Comparison of ENCODE assay signal across 23 cellular contexts in the genomic region with DNA sequence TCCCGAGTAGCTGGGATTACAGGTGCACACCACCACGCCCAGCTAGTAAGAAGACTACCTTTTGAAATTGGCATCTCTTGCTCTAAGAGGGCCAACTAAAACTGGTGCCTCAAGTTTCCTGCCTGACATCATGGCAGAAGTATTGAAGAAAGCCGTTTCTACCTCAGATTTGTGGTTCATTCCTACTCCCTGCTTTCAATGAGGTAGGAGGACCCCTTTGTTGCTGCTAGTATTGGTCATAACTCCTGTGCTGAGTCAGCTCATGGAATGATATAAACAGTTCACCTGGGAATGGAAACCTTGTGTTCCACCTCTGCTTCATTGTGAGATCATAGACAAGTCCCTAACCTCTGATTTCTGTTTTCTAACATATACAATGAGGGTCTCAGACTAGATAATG.
DNase-seq lines count a peak whose midpoint lies in the region; ATAC-seq, FAIRE-seq and TF ChIP-seq lines count a peak whose summit lies in the region.
"Had no signal": no experiment of that assay in that cellular context is flagged by ENCODE, and none has a peak within 500 bp of the region (broad histone marks: within the 10 kb centered on the region; RNA-seq: fewer than 3 reads in every experiment).

No MANE protein-coding gene starts in this region.

- DNase-seq in SK-N-SH (no peak), GM12891 (ENCODE audit: insufficient read length, low spot score) (no peak), WTC11 (ENCODE audit: low spot score) (no peak), iris pigment epithelial cell (ENCODE audit: low read depth) (peak; percentile 43), C1 segment of cervical spinal cord (lab: John Stamatoyannopoulos, UW) (no peak), kidney (no peak)
- DNase-seq: 8988T; activated B cell treated with CpG ODN at 0.5 μM for 24 hours; amniotic stem cell; CD8-positive, alpha-beta T cell; KBM-7; NCI-H1436; nephron progenitor cell; NK-92 treated with Interleukin-12 subunit alpha and Interleukin-12 subunit beta, amount 100 ng/mL, for 24 hours; psoas muscle; Right ventricle myocardium superior; stimulated activated CD4-positive, alpha-beta T cell treated with anti-CD3 and anti-CD28 coated beads, Interleukin-12 subunit alpha, Interleukin-12 subunit beta, amount 100 ng/mL, for 4 hours; stimulated activated naive B cell treated with anti-CD40 and anti-IgM and Interleukin-4, amounts not matched to agents 10 μg/mL and 1 μg/mL and 100 μg/mL, for 72 hours; T-helper 2 cell had no signal

- no peaks in the 10 kb centered on the region for H3K9me2 ChIP-seq in SK-N-SH

- H3K4me1 ChIP-seq in SK-N-SH (ENCODE audit: control insufficient read depth in 1 of 2, insufficient read depth in 2 of 2, low read depth in 1 of 2, low read length in 1 of 2) = peaks cover 28 to 34% of the 10 kb centered on the region in 2 experiments
- peaks cover 0 to 7% of the 10 kb centered on the region in 2 donors for H3K4me1 ChIP-seq in kidney (ENCODE audit: control insufficient read depth in 1 of 2, insufficient read depth in 1 of 2, low read depth in 1 of 2, low read length in 2 of 2)
- H3K4me1 ChIP-seq: psoas muscle had no signal

- H3K9me3 ChIP-seq in SK-N-SH = no peaks in the 10 kb centered on the region
- H3K9me3 ChIP-seq in kidney (ENCODE audit: control insufficient read depth in 1 of 2, low read length in 2 of 2) = no peaks in the 10 kb centered on the region
- H3K9me3 ChIP-seq: gastroesophageal sphincter, psoas muscle had no signal

- peaks cover 72% of the 10 kb centered on the region for H3K4me1 Mint-ChIP-seq in WTC11

- intact Hi-C loops in kidney (cut with DNase I) = no loop called here

- no peaks in the 10 kb centered on the region for H3K27me3 ChIP-seq in SK-N-SH (ENCODE audit: insufficient read depth)
- H3K27me3 ChIP-seq: gastroesophageal sphincter had no signal

- CTCF ChIA-PET in SK-N-SH (lab: Yijun Ruan, JAX) = interaction anchor here (1.8 to 2.5 kb wide), 2 partner anchors 16 to 79 kb away, joined by 4 to 15 read pairs; no protein-coding TSS in a partner anchor
- CTCF ChIA-PET in WTC11 (lab: Charles Lee) = no interaction called here

- H3K36me3 ChIP-seq in SK-N-SH (replicated peaks in 1 of 2; ENCODE audit: control insufficient read depth in 1 of 2, insufficient read depth in 2 of 2, low read length in 1 of 2) = peaks cover 13 to 51% of the 10 kb centered on the region in 2 experiments
- H3K36me3 ChIP-seq in kidney (ENCODE audit: control insufficient read depth in 1 of 2, insufficient read depth in 2 of 2, low read length in 2 of 2) = no peaks in the 10 kb centered on the region
- H3K36me3 ChIP-seq: gastroesophageal sphincter had no signal

- no peak for TF ChIP-seq POLR2A in GM12891 (IDR thresholded peaks at IDR 0.05; ENCODE audit: low read depth, low read length)

- POLR2A ChIA-PET in SK-N-SH (lab: Yijun Ruan, JAX) = no interaction called here
- POLR2A ChIA-PET in WTC11 (lab: Charles Lee) = no interaction called here

- no peak for TF ChIP-seq RAD21 in SK-N-SH (IDR thresholded peaks at IDR 0.05; ENCODE audit: low read length)

- H4K20me1 ChIP-seq in SK-N-SH (ENCODE audit: insufficient read depth) = no peaks in the 10 kb centered on the region

- FAIRE-seq in GM12891 (lab: Jason Lieb, UNC) = peak; percentile 31
- FAIRE-seq in kidney (lab: Jason Lieb, UNC) = no peak
- FAIRE-seq: endothelial cell of umbilical vein had no signal

- 90% methylated on average over 3 of the region's 3 CpGs for WGBS in SK-N-SH (ENCODE audit: low lambda C conversion rate)

- 0 out of 2 replicates have a peak overlapping the region, but pooled peaks have one; percentile 33 for H3K27ac Mint-ChIP-seq in WTC11
- H3K27ac Mint-ChIP-seq: activated B cell treated with CpG ODN at 0.5 μM for 24 hours; CD8-positive, alpha-beta T cell had no signal

- no peaks in the 10 kb centered on the region for H3K27me3 Mint-ChIP-seq in WTC11 (ENCODE audit: low read depth)
- H3K27me3 Mint-ChIP-seq: activated B cell treated with CpG ODN at 0.5 μM for 24 hours; stimulated activated naive B cell treated with anti-CD40 and anti-IgM and Interleukin-4, amounts not matched to agents 10 μg/mL and 1 μg/mL and 100 μg/mL, for 72 hours had no signal

- peaks cover 41% of the 10 kb centered on the region for H3F3A ChIP-seq in SK-N-SH (replicated peaks; ENCODE audit: insufficient read depth)

- no peak overlapping the region for H2AFZ ChIP-seq in SK-N-SH (ENCODE audit: low read depth)

- H3K4me3 ChIP-seq in SK-N-SH (ENCODE audit: low read depth in 2 of 2, low read length in 1 of 2) (no peak overlapping the region), kidney (ENCODE audit: low read length in 2 of 2) (no peak overlapping the region)
- H3K4me3 ChIP-seq: gastroesophageal sphincter, psoas muscle had no signal

- peaks cover 88% of the 10 kb centered on the region for H3K79me2 ChIP-seq in SK-N-SH (ENCODE audit: insufficient read depth)

- peaks cover 8% of the 10 kb centered on the region for H3K9me3 Mint-ChIP-seq in WTC11
- H3K9me3 Mint-ChIP-seq: CD8-positive, alpha-beta T cell; nephron progenitor cell had no signal

- 0 out of 2 replicates have a peak overlapping the region, but pooled peaks have one; percentile 3 for H3K4me2 ChIP-seq in SK-N-SH

- H3K9ac ChIP-seq in SK-N-SH (no peak overlapping the region), kidney (ENCODE audit: low read length in 2 of 2) (no peak overlapping the region)

- H3K27ac ChIP-seq in SK-N-SH (ENCODE audit: low read depth in 2 of 2, low read length in 1 of 2) = peak overlapping the region in 1 of 2 experiments; percentile 98; a peak in 2 of 4 replicates
- no peak overlapping the region for H3K27ac ChIP-seq in kidney (ENCODE audit: low read depth in 2 of 2, low read length in 2 of 2)
- H3K27ac ChIP-seq: gastroesophageal sphincter, psoas muscle had no signal

- H3K36me3 Mint-ChIP-seq in WTC11 = peaks cover 5% of the 10 kb centered on the region; the same call in 1 of the 2 replicates

- H3K4me3 Mint-ChIP-seq in WTC11 = no peak overlapping the region
- H3K4me3 Mint-ChIP-seq: activated B cell treated with CpG ODN at 0.5 μM for 24 hours; CD8-positive, alpha-beta T cell; stimulated activated naive B cell treated with anti-CD40 and anti-IgM and Interleukin-4, amounts not matched to agents 10 μg/mL and 1 μg/mL and 100 μg/mL, for 72 hours had no signal

- TF ChIP-seq CTCF in SK-N-SH (IDR thresholded peaks at IDR 0.05) (no peak), WTC11 (IDR thresholded peaks at IDR 0.05) (no peak), kidney (IDR thresholded peaks at IDR 0.05; ENCODE audit: borderline replicate concordance, extremely low read depth, insufficient read depth) (no peak)

- no peak for ATAC-seq in SK-N-SH treated with all-trans-retinoic acid at 6 μM for 48 hours
- ATAC-seq in WTC11 = no peak
- no peak for ATAC-seq in HG03135 (IDR thresholded peaks at IDR 0.05; ENCODE audit: unreplicated experiment)
- ATAC-seq: CD8-positive, alpha-beta T cell; gastroesophageal sphincter; psoas muscle; stimulated activated naive B cell treated with anti-CD40 and anti-IgM and Interleukin-4, amounts not matched to agents 10 μg/mL and 1 μg/mL and 100 μg/mL, for 72 hours had no signal

- TF ChIP-seq EP300 in SK-N-SH (IDR thresholded peaks at IDR 0.05; ENCODE audit: borderline replicate concordance in 1 of 2, low read depth in 1 of 2, low read length in 1 of 2) = no peak

TF ChIP-seq in SK-N-SH treated with all-trans-retinoic acid at 6 μM for 48 hours, 23 proteins besides CTCF, POLR2A, EP300 and RAD21:
- TF ChIP-seq ZFP3 (CRISPR knock-in tag; IDR thresholded peaks at IDR 0.05) (no peak), BACH2 (CRISPR knock-in tag; IDR thresholded peaks at IDR 0.05; ENCODE audit: borderline replicate concordance) (no peak), ARNTL (CRISPR knock-in tag; IDR thresholded peaks at IDR 0.05; ENCODE audit: borderline replicate concordance, low read depth) (no peak), ZFP30 (CRISPR knock-in tag; IDR thresholded peaks at IDR 0.05) (no peak), OSR1 (CRISPR knock-in tag; IDR thresholded peaks at IDR 0.05) (no peak)

TF ChIP-seq in GM12891, 5 proteins besides CTCF, POLR2A, EP300 and RAD21:
- no peak for TF ChIP-seq POLR2AphosphoS5 (IDR thresholded peaks at IDR 0.05; ENCODE audit: low read depth, low read length)
- TF ChIP-seq PAX5 (IDR thresholded peaks at IDR 0.05; ENCODE audit: insufficient read depth, low read length, severe bottlenecking) = no peak
- TF ChIP-seq POU2F2 (IDR thresholded peaks at IDR 0.05; ENCODE audit: low read depth, low read length) = no peak
- TF ChIP-seq SPI1 (IDR thresholded peaks at IDR 0.05; ENCODE audit: low read depth, low read length) = no peak
- no peak for TF ChIP-seq TAF1 (IDR thresholded peaks at IDR 0.05; ENCODE audit: low read depth, low read length)

TF ChIP-seq in WTC11, 78 proteins besides CTCF, POLR2A, EP300 and RAD21 (continues in another document):
- TF ChIP-seq ERG (CRISPR knock-in tag; IDR thresholded peaks at IDR 0.05) (no peak), MXD4 (CRISPR knock-in tag; IDR thresholded peaks at IDR 0.05; ENCODE audit: borderline replicate concordance) (no peak), CBFB (CRISPR knock-in tag; IDR thresholded peaks at IDR 0.05; ENCODE audit: low read depth) (no peak), GABPB1 (CRISPR knock-in tag; IDR thresholded peaks at IDR 0.05) (no peak), MLX (CRISPR knock-in tag; IDR thresholded peaks at IDR 0.05) (no peak), TEAD4 (CRISPR knock-in tag; IDR thresholded peaks at IDR 0.05) (no peak), SMAD4 (CRISPR knock-in tag; IDR thresholded peaks at IDR 0.05) (no peak)
- TF ChIP-seq, protein P1, sequence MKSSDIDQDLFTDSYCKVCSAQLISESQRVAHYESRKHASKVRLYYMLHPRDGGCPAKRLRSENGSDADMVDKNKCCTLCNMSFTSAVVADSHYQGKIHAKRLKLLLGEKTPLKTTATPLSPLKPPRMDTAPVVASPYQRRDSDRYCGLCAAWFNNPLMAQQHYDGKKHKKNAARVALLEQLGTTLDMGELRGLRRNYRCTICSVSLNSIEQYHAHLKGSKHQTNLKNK (CRISPR knock-in tag; IDR thresholded peaks at IDR 0.05) = no peak
